ENCODE assay signal across 15 cellular contexts in the genomic region with DNA sequence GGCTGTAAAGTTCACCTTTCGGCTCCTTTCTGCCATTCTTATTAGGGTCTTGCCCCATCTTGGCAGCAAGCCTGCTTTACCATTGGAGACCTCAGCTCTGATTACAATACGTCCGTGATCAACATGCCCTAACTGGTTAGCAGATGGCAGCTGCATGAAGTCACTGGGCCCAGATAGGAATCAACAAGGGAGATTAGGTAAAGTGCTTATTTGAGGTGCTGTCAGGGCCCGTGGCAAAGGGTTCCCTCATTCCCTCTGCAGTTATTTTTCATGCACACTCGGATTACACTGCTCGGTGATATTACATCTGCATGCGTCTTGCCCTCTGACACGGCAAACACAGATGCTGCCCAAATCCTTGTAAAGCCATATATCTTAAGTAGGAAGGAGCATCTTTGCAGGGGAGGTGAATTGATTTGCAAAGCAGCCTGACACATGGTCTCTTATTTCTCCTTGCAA.
DNase-seq lines count a peak whose midpoint lies in the region; ATAC-seq and TF ChIP-seq lines count a peak whose summit lies in the region.
"Had no signal": no experiment of that assay in that cellular context is flagged by ENCODE, and none has a peak within 500 bp of the region (broad histone marks: within the 10 kb centered on the region; RNA-seq: fewer than 3 reads in every experiment).

No MANE protein-coding gene starts in this region.

- H3K4me1 ChIP-seq in skeletal muscle tissue (ENCODE audit: control insufficient read depth in 3 of 3, insufficient read depth in 3 of 3, low read length in 3 of 3) (peaks cover 20 to 35% (median 28%) of the 10 kb centered on the region in 3 donors), Caco-2 (no peaks in the 10 kb centered on the region)

- H3K9ac ChIP-seq in skeletal muscle tissue (ENCODE audit: low read depth in 1 of 3, low read length in 3 of 3), result peak overlapping the region; percentile 40 to 54 (median 47)

- ATAC-seq in activated T-helper 17 cell treated with anti-CD3 and anti-CD28 coated beads, Interleukin-2, amount 50 U/mL, for 72 hours (replicated peaks), result no peak
- ATAC-seq in GM21390 (IDR thresholded peaks at IDR 0.05; ENCODE audit: unreplicated experiment), result no peak
- ATAC-seq: GM23338 had no signal

- no peaks in the 10 kb centered on the region for H3K36me3 Mint-ChIP-seq in activated T-helper 17 cell treated with anti-CD3 and anti-CD28 coated beads, Interleukin-2, amount 50 U/mL, for 72 hours (ENCODE audit: low read depth)
- no peaks in the 10 kb centered on the region for H3K36me3 Mint-ChIP-seq in osteocyte (ENCODE audit: unreplicated experiment)
- no peaks in the 10 kb centered on the region for H3K36me3 Mint-ChIP-seq in Caco-2 (ENCODE audit: insufficient read depth, unreplicated experiment)
- H3K36me3 Mint-ChIP-seq: memory B cell had no signal

- TF ChIP-seq CTCF in osteocyte (IDR thresholded peaks at IDR 0.05) (no peak), Caco-2 (IDR thresholded peaks at IDR 0.05; ENCODE audit: insufficient read depth in 1 of 2, low read depth in 1 of 2, low read length in 1 of 2, severe bottlenecking in 1 of 2, unreplicated experiment in 1 of 2) (no peak)

- peak; percentile 60 for DNase-seq in NCI-H345 (lab: John Stamatoyannopoulos, UW)
- DNase-seq in NCI-H345 treated with DMSO at 0.1 percent for 48 hours (lab: John Stamatoyannopoulos, UW; ENCODE audit: unreplicated experiment), result no peak
- peak; percentile 39 for DNase-seq in NCI-H2196 (lab: John Stamatoyannopoulos, UW; ENCODE audit: unreplicated experiment)
- no peak for DNase-seq in osteocyte (ENCODE audit: extremely low spot score, unreplicated experiment)
- DNase-seq in Caco-2, result no peak
- DNase-seq: activated CD4-positive, alpha-beta memory T cell treated with anti-CD3 and anti-CD28 coated beads for 36 hours; activated effector memory CD4-positive, alpha-beta T cell treated with Interleukin-2 at 50 U/mL for 16 hours; KG1; nucleus accumbens; spleen had no signal

- intact Hi-C loops in Caco-2 (cut with micrococcal nuclease; ENCODE audit: unreplicated experiment), result no loop called here

- H3K27me3 Mint-ChIP-seq in activated T-helper 17 cell treated with anti-CD3 and anti-CD28 coated beads, Interleukin-2, amount 50 U/mL, for 72 hours, result no peaks in the 10 kb centered on the region
- H3K27me3 Mint-ChIP-seq in osteocyte (ENCODE audit: unreplicated experiment), result no peaks in the 10 kb centered on the region
- H3K27me3 Mint-ChIP-seq in Caco-2 (ENCODE audit: insufficient read depth, unreplicated experiment), result no peaks in the 10 kb centered on the region
- H3K27me3 Mint-ChIP-seq: activated CD4-positive, alpha-beta memory T cell treated with anti-CD3 and anti-CD28 coated beads for 36 hours; memory B cell had no signal

- BruUV-seq in Caco-2 (replicated peaks; lab: Mats Ljungman, UMichigan), result no TSS peak

- H3K4me3 ChIP-seq in skeletal muscle tissue (ENCODE audit: low read length in 3 of 3) (peak overlapping the region; percentile 15 to 37 (median 34)), Caco-2 (ENCODE audit: low read depth, low read length) (no peak overlapping the region)
- H3K4me3 ChIP-seq: GM23338, spleen had no signal

- peaks cover 23% of the 10 kb centered on the region for H3K4me1 Mint-ChIP-seq in activated T-helper 17 cell treated with anti-CD3 and anti-CD28 coated beads, Interleukin-2, amount 50 U/mL, for 72 hours
- H3K4me1 Mint-ChIP-seq in osteocyte (ENCODE audit: unreplicated experiment) (peaks cover 6% of the 10 kb centered on the region), Caco-2 (ENCODE audit: low read depth, unreplicated experiment) (no peaks in the 10 kb centered on the region)

- no peaks in the 10 kb centered on the region for H3K36me3 ChIP-seq in skeletal muscle tissue (ENCODE audit: control insufficient read depth in 3 of 3, insufficient read depth in 3 of 3, low read length in 3 of 3)
- no peaks in the 10 kb centered on the region for H3K36me3 ChIP-seq in Caco-2 (ENCODE audit: control insufficient read depth, insufficient read depth, low read length)
- H3K36me3 ChIP-seq: spleen had no signal

- peak overlapping the region; percentile 54 for H3K27ac Mint-ChIP-seq in activated T-helper 17 cell treated with anti-CD3 and anti-CD28 coated beads, Interleukin-2, amount 50 U/mL, for 72 hours
- no peak overlapping the region for H3K27ac Mint-ChIP-seq in osteocyte (ENCODE audit: unreplicated experiment)
- no peak overlapping the region for H3K27ac Mint-ChIP-seq in Caco-2 (ENCODE audit: unreplicated experiment)
- H3K27ac Mint-ChIP-seq: activated CD4-positive, alpha-beta memory T cell treated with anti-CD3 and anti-CD28 coated beads for 36 hours; GM23338; memory B cell had no signal

- POLR2A ChIA-PET in Caco-2 (lab: Charles Lee), result no interaction called here

- H3K27me3 ChIP-seq in skeletal muscle tissue (ENCODE audit: control insufficient read depth in 3 of 3, insufficient read depth in 3 of 3, low read length in 3 of 3), result no peaks in the 10 kb centered on the region
- H3K27me3 ChIP-seq in Caco-2 (replicated peaks; ENCODE audit: control insufficient read depth, insufficient read depth, low read length), result no peaks in the 10 kb centered on the region
- H3K27me3 ChIP-seq: spleen had no signal

- H3K4me3 Mint-ChIP-seq in activated T-helper 17 cell treated with anti-CD3 and anti-CD28 coated beads, Interleukin-2, amount 50 U/mL, for 72 hours, result peak overlapping the region; percentile 52
- H3K4me3 Mint-ChIP-seq in osteocyte (ENCODE audit: unreplicated experiment) (no peak overlapping the region), Caco-2 (ENCODE audit: unreplicated experiment) (no peak overlapping the region)
- H3K4me3 Mint-ChIP-seq: activated CD4-positive, alpha-beta memory T cell treated with anti-CD3 and anti-CD28 coated beads for 36 hours; GM23338 had no signal

- no peaks in the 10 kb centered on the region for H3K9me3 ChIP-seq in skeletal muscle tissue (ENCODE audit: control insufficient read depth in 3 of 3, low read length in 3 of 3)
- no peaks in the 10 kb centered on the region; the same call in 1 of the 2 replicates for H3K9me3 ChIP-seq in Caco-2
- H3K9me3 ChIP-seq: spleen had no signal

- CTCF ChIA-PET in Caco-2 (lab: Charles Lee), result no interaction called here

- no peaks in the 10 kb centered on the region for H3K9me3 Mint-ChIP-seq in activated T-helper 17 cell treated with anti-CD3 and anti-CD28 coated beads, Interleukin-2, amount 50 U/mL, for 72 hours
- H3K9me3 Mint-ChIP-seq in osteocyte (ENCODE audit: unreplicated experiment), result peaks cover 9% of the 10 kb centered on the region
- H3K9me3 Mint-ChIP-seq in Caco-2 (ENCODE audit: unreplicated experiment), result no peaks in the 10 kb centered on the region
- H3K9me3 Mint-ChIP-seq: activated CD4-positive, alpha-beta memory T cell treated with anti-CD3 and anti-CD28 coated beads for 36 hours; GM23338 had no signal

- peak overlapping the region; percentile 86 for H3K27ac ChIP-seq in skeletal muscle tissue (ENCODE audit: low read depth, low read length)

Comparison
In these comparisons a context has a peak if more than half of its experiments do, and no peak if none do; other contexts are left out.
1. DNase-seq: peak in NCI-H345 (single experiment) and NCI-H2196 (single experiment); none in NCI-H345 treated with DMSO at 0.1 percent for 48 hours (single experiment), osteocyte (single experiment) and Caco-2 (0 of 2).